ENCODE assay signal across 29 cellular contexts in the genomic region with DNA sequence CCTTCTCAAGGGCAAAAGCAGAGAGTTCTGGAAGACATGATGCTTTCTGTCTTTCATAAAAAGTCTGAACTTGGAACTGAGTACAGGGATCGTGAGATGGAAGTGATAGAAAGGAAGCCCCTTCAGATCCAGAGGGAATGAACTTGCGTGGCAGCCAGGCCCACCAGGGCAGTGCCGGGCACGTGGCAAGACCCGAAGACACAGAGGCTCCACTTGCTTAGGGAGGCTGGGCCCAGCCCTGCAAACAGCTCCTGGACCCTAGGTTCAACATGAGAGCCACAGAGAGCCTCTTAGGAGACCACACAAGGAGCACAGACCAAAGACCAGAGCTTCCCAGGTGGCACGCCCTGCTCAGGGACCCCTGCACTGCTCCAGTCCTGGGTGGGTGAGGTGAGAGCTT.
"Had no signal": no experiment of that assay in that cellular context is flagged by ENCODE, and none has a peak within 500 bp of the region (broad histone marks: within the 10 kb centered on the region; RNA-seq: fewer than 3 reads in every experiment).

No MANE protein-coding gene starts in this region.

- H3K27me3 Mint-ChIP-seq: dendritic cell treated with granulocyte-macrophage colony-stimulating factor and Interleukin-4, amounts not matched to agents 40 ng/mL and 50 ng/mL, for 4 days; memory B cell; naive B cell had no signal

- H3K4me1 ChIP-seq: colonic mucosa, foreskin keratinocyte, gastroesophageal sphincter, heart left ventricle, prostate gland, right atrium auricular region, testis, upper lobe of left lung had no signal

- H3K9me3 ChIP-seq: colonic mucosa, gastroesophageal sphincter, heart left ventricle, prostate gland, right atrium auricular region, testis, tibial artery, upper lobe of left lung had no signal

- FAIRE-seq: kidney had no signal

- DNase-seq: colonic mucosa; effector CD8-positive, alpha-beta T cell; endodermal cell; foreskin keratinocyte; heart left ventricle; kidney; naive B cell; stimulated activated CD4-positive, alpha-beta T cell treated with anti-CD3 and anti-CD28 coated beads, Interleukin-1b, Interleukin-23, amount 100 ng/mL, for 48 hours; stimulated activated CD4-positive, alpha-beta T cell treated with anti-CD3 and anti-CD28 coated beads, Interleukin-4, amount 100 ng/mL, for 1 hour; stimulated activated CD8-positive, alpha-beta memory T cell treated with anti-CD3 and anti-CD28 coated beads, Interleukin-4, amount 100 ng/mL, for 48 hours; stimulated activated naive CD8-positive, alpha-beta T cell treated with anti-CD3 and anti-CD28 coated beads, Interleukin-15, Interleukin-2, amounts not matched to agents 100 U/mL and 50 U/mL, for 24 hours; substantia nigra; testis; tibial artery had no signal

- H3K36me3 Mint-ChIP-seq: memory B cell; naive B cell; natural killer cell treated with Interleukin-12 subunit alpha and Interleukin-12 subunit beta and Interleukin-15 and Interleukin-18, amount 100 ng/mL, for 72 hours had no signal

- H3K27ac ChIP-seq: colonic mucosa, epithelial cell of prostate, foreskin keratinocyte, gastroesophageal sphincter, heart left ventricle, hepatocyte, prostate gland, right atrium auricular region, testis, tibial artery, upper lobe of left lung had no signal

- H2AFZ ChIP-seq: hepatocyte had no signal

- H3K4me3 ChIP-seq: colonic mucosa, gastroesophageal sphincter, heart left ventricle, hepatocyte, lung, prostate gland, right atrium auricular region, skin epidermis, testis, tibial artery, upper lobe of left lung had no signal

- H3K27me3 ChIP-seq: colonic mucosa, foreskin keratinocyte, gastroesophageal sphincter, heart left ventricle, hepatocyte, right atrium auricular region, testis, tibial artery, upper lobe of left lung had no signal

- H3K4me3 Mint-ChIP-seq: dendritic cell treated with granulocyte-macrophage colony-stimulating factor and Interleukin-4, amounts not matched to agents 40 ng/mL and 50 ng/mL, for 4 days; endodermal cell; memory B cell; naive B cell; natural killer cell treated with Interleukin-12 subunit alpha and Interleukin-12 subunit beta and Interleukin-15 and Interleukin-18, amount 100 ng/mL, for 72 hours; neural crest cell had no signal

- ATAC-seq: esophagus mucosa; foreskin keratinocyte; gastroesophageal sphincter; heart left ventricle; left lobe of liver; natural killer cell treated with Interleukin-12 subunit alpha and Interleukin-12 subunit beta and Interleukin-15 and Interleukin-18, amount 100 ng/mL, for 72 hours; sciatic nerve; stimulated activated naive CD8-positive, alpha-beta T cell treated with anti-CD3 and anti-CD28 coated beads, Interleukin-15, Interleukin-2, amounts not matched to agents 100 U/mL and 50 U/mL, for 24 hours had no signal

- H3K36me3 ChIP-seq: colonic mucosa, gastroesophageal sphincter, heart left ventricle, prostate gland, right atrium auricular region, tibial artery, upper lobe of left lung had no signal

- H3K4me2 ChIP-seq: hepatocyte had no signal

- H3K27ac Mint-ChIP-seq: dendritic cell treated with granulocyte-macrophage colony-stimulating factor and Interleukin-4, amounts not matched to agents 40 ng/mL and 50 ng/mL, for 4 days; endodermal cell; memory B cell; naive B cell; natural killer cell treated with Interleukin-12 subunit alpha and Interleukin-12 subunit beta and Interleukin-15 and Interleukin-18, amount 100 ng/mL, for 72 hours had no signal

- H3K4me1 Mint-ChIP-seq: memory B cell, naive B cell had no signal

- H3K79me2 ChIP-seq: hepatocyte had no signal

- H3K9me3 Mint-ChIP-seq: endodermal cell; memory B cell; natural killer cell treated with Interleukin-12 subunit alpha and Interleukin-12 subunit beta and Interleukin-15 and Interleukin-18, amount 100 ng/mL, for 72 hours; neural crest cell had no signal
